12 cellular contexts compared by ENCODE assay signal in genomic region chr13:110227416-110227815, GRCh38.
"Had no signal": no experiment of that assay in that cellular context is flagged by ENCODE, and none has a peak within 500 bp of the region (broad histone marks: within the 10 kb centered on the region; RNA-seq: fewer than 3 reads in every experiment).

No MANE protein-coding gene starts in this region.

- H3K27ac Mint-ChIP-seq: progenitor cell of endocrine pancreas had no signal

- ATAC-seq: sciatic nerve; stimulated activated naive CD8-positive, alpha-beta T cell treated with anti-CD3 and anti-CD28 coated beads, Interleukin-15, Interleukin-2, amounts not matched to agents 100 U/mL and 50 U/mL, for 24 hours had no signal

- H3K4me3 ChIP-seq: adrenal gland, dorsolateral prefrontal cortex had no signal

- H3K27ac ChIP-seq: dorsolateral prefrontal cortex, neutrophil had no signal

- H3K9me3 ChIP-seq: adrenal gland, neutrophil had no signal

- DNase-seq: activated CD4-positive, alpha-beta T cell treated with anti-CD3 and anti-CD28 coated beads, Interleukin-2, amount 50 U/mL, for 1 hour; activated naive CD4-positive, alpha-beta T cell treated with anti-CD3 and anti-CD28 coated beads, Interleukin-2, amount 50 U/mL, for 16 hours; dorsolateral prefrontal cortex; foreskin melanocyte; islet precursor cell; stimulated activated CD4-positive, alpha-beta T cell treated with anti-CD3 and anti-CD28 coated beads, Interleukin-4, amount 100 ng/mL, for 1 hour; stimulated activated CD8-positive, alpha-beta memory T cell treated with anti-CD3 and anti-CD28 coated beads, Interleukin-4, amount 100 ng/mL, for 48 hours; stimulated activated naive CD8-positive, alpha-beta T cell treated with anti-CD3 and anti-CD28 coated beads, Interleukin-15, Interleukin-2, amounts not matched to agents 100 U/mL and 50 U/mL, for 24 hours had no signal

- H3K36me3 ChIP-seq: adrenal gland, neutrophil had no signal

- H3K27me3 ChIP-seq: adrenal gland, dorsolateral prefrontal cortex had no signal
